In genomic region chr9:129989740-129990139, GRCh38 we compare ENCODE assay signal across 10 cellular contexts. TPM values are rescaled to one million over a fixed set of nuclear protein-coding genes. Genes with fewer than 3 reads are reported as not detected.
DNase-seq lines count a peak whose midpoint lies in the region; ATAC-seq and TF ChIP-seq lines count a peak whose summit lies in the region.
"Had no signal": no experiment of that assay in that cellular context is flagged by ENCODE, and none has a peak within 500 bp of the region (broad histone marks: within the 10 kb centered on the region; RNA-seq: fewer than 3 reads in every experiment).

No MANE protein-coding gene starts in this region.

- no peak for TF ChIP-seq CTCF in GM13977 (IDR thresholded peaks at IDR 0.05; ENCODE audit: extremely low read depth, insufficient read depth, missing control alignments)

- H3K36me3 Mint-ChIP-seq in activated T-cell treated with anti-CD3 and anti-CD28 coated beads, Interleukin-2, amount 50 U/mL, for 72 hours (ENCODE audit: insufficient read depth in 2 of 2), result peaks cover 30 to 44% of the 10 kb centered on the region in 2 donors

- in situ Hi-C loops in G401 (cut with HindIII; ENCODE audit: low sequenced_read_pairs) (no loop called here), GM13977 (cut with MboI; ENCODE audit: low pct_unique_long_range_greater_than_20kb, low sequenced_read_pairs, unreplicated experiment) (no loop called here)

- H3K27me3 Mint-ChIP-seq in activated T-cell treated with anti-CD3 and anti-CD28 coated beads, Interleukin-2, amount 50 U/mL, for 72 hours (ENCODE audit: low read depth), result no peaks in the 10 kb centered on the region

- peak overlapping the region; percentile 42 to 51 for H3K4me3 Mint-ChIP-seq in activated T-cell treated with anti-CD3 and anti-CD28 coated beads, Interleukin-2, amount 50 U/mL, for 72 hours

- peaks cover 93% of the 10 kb centered on the region for H3K4me1 Mint-ChIP-seq in activated T-cell treated with anti-CD3 and anti-CD28 coated beads, Interleukin-2, amount 50 U/mL, for 72 hours (ENCODE audit: low read depth)

- ATAC-seq in activated T-cell treated with anti-CD3 and anti-CD28 coated beads, Interleukin-2, amount 50 U/mL, for 72 hours (replicated peaks in 1 of 2), result no peak
- no peak for ATAC-seq in GM21529 (IDR thresholded peaks at IDR 0.05; ENCODE audit: unreplicated experiment)

- H3K9me3 Mint-ChIP-seq in activated T-cell treated with anti-CD3 and anti-CD28 coated beads, Interleukin-2, amount 50 U/mL, for 72 hours, result peaks cover 0 to 2% of the 10 kb centered on the region in 2 donors

- peak overlapping the region; percentile 69 for H3K27ac Mint-ChIP-seq in activated T-cell treated with anti-CD3 and anti-CD28 coated beads, Interleukin-2, amount 50 U/mL, for 72 hours

- DNase-seq in A172 (ENCODE audit: low spot score) (peak; percentile 66), HCEC 1CT (peak; percentile 37), iris pigment epithelial cell (ENCODE audit: low read depth) (peak; percentile 68), SW 1271 (lab: John Stamatoyannopoulos, UW) (no peak), G401 (ENCODE audit: low spot score) (no peak), GM13977 (ENCODE audit: low spot score) (no peak)
- DNase-seq in activated T-cell treated with anti-CD3 and anti-CD28 coated beads, Interleukin-2, amount 50 U/mL, for 72 hours, result no peak
- DNase-seq: activated CD4-positive, CD25-positive, alpha-beta regulatory T cell treated with anti-CD3 and anti-CD28 coated beads, Interleukin-2, amount 50 U/mL, for 72 hours; NCI-H446 had no signal

RNA-seq across cellular contexts. Expression of gene FNBP1, which starts 53.2 kb away (rescaled TPM):
- total RNA-seq in A172 (2014; rRNA removed; shearing (Covaris generic)), result 22.7 and 28.4 TPM in 2 replicates
- total RNA-seq in activated T-cell treated with anti-CD3 and anti-CD28 coated beads, Interleukin-2, amount 50 U/mL, for 72 hours, result 100 to 1,000 TPM; 301 to 323 TPM
- 7.5 and 16.6 TPM in 2 replicates for total RNA-seq in G401 (2014; rRNA removed; shearing (Covaris generic))

Comparison
In these comparisons a context has a peak if more than half of its experiments do, and no peak if none do; other contexts are left out.
1. DNase-seq: peak in A172 (single experiment), HCEC 1CT (single experiment) and iris pigment epithelial cell (single experiment); none in activated T-cell treated with anti-CD3 and anti-CD28 coated beads, Interleukin-2, amount 50 U/mL, for 72 hours (0 of 2), SW 1271 (0 of 2), G401 (single experiment) and GM13977 (single experiment).
2. RNA of gene FNBP1, which starts 53.2 kb away (total RNA-seq): 301 to 323 TPM in activated T-cell treated with anti-CD3 and anti-CD28 coated beads, Interleukin-2, amount 50 U/mL, for 72 hours; 22.7 to 28.4 TPM in A172 and 7.5 to 16.6 TPM in G401; every median in the first group is over 10 times any median in the second.